In genomic region chr13:74669149-74669548, GRCh38 we compare ENCODE assay signal across 38 cellular contexts.
"Had no signal": no experiment of that assay in that cellular context is flagged by ENCODE, and none has a peak within 500 bp of the region (broad histone marks: within the 10 kb centered on the region; RNA-seq: fewer than 3 reads in every experiment).

No MANE protein-coding gene starts in this region.

- H3K9me3 ChIP-seq: MG63, SJSA1, SK-N-SH had no signal

- H3K9me3 Mint-ChIP-seq: activated B cell treated with CpG ODN at 0.5 μM for 24 hours; activated CD4-positive, alpha-beta memory T cell treated with anti-CD3 and anti-CD28 coated beads for 36 hours; activated naive CD4-positive, alpha-beta T cell treated with anti-CD3 and anti-CD28 coated beads for 36 hours; activated naive CD4-positive, alpha-beta T cell treated with anti-CD3 and anti-CD28 coated beads, Interleukin-2, amount 50 U/mL, for 72 hours; activated T-cell treated with anti-CD3 and anti-CD28 coated beads, Interleukin-2, amount 50 U/mL, for 4 hours; activated T-helper 1 cell treated with anti-CD3 and anti-CD28 coated beads, Interleukin-12 subunit alpha, Interleukin-12 subunit beta, Interleukin-2, Interleukin-4 antibody, amounts not matched to agents 30 ng/mL and 10 ng/mL and 1 ng/mL, durations not matched to agents 14 hours and 24 hours and 36 hours; T-helper 1 cell treated with Interleukin-12 subunit alpha and Interleukin-12 subunit beta and Interleukin-4 antibody, amounts not matched to agents 30 μg/mL and 1 μg/mL, for 36 hours; T-helper 2 cell treated with Interferon-gamma antibody and Interleukin-4, amounts not matched to agents 5 μg/mL and 100 μg/mL, for 36 hours had no signal

- H3K27me3 Mint-ChIP-seq: activated B cell treated with CpG ODN at 0.5 μM for 24 hours, brain had no signal

- ATAC-seq: activated naive CD4-positive, alpha-beta T cell treated with anti-CD3 and anti-CD28 coated beads, Interleukin-2, amount 50 U/mL, for 72 hours; activated T-cell treated with anti-CD3 and anti-CD28 coated beads, Interleukin-2, amount 50 U/mL, for 4 hours; Panc1 had no signal

- DNase-seq: activated B cell treated with CpG ODN at 0.5 μM for 24 hours; activated CD4-positive, alpha-beta memory T cell treated with anti-CD3 and anti-CD28 coated beads for 36 hours; activated CD4-positive, alpha-beta T cell treated with anti-CD3 and anti-CD28 coated beads for 4 hours; activated CD4-positive, alpha-beta T cell treated with anti-CD3 and anti-CD28 coated beads, Interleukin-2, amount 50 U/mL, for 1 hour; activated CD4-positive, CD25-positive, alpha-beta regulatory T cell treated with anti-CD3 and anti-CD28 coated beads, Interleukin-2, amount 50 U/mL, for 72 hours; activated CD8-positive, alpha-beta memory T cell treated with anti-CD3 and anti-CD28 coated beads, Interleukin-2, amount 50 U/mL, for 4 hours; activated gamma-delta T cell treated with Interleukin-2 at 50 U/mL for 16 hours; activated naive CD4-positive, alpha-beta T cell treated with anti-CD3 and anti-CD28 coated beads for 36 hours; activated T-cell treated with anti-CD3 and anti-CD28 coated beads for 4 hours; activated T-cell treated with anti-CD3 and anti-CD28 coated beads, Interleukin-2, amount 50 U/mL, for 4 hours; anterior cingulate cortex; caudate nucleus; Kasumi-1; KG1; MG63; MV-4-11; NCI-H1092; NCI-H1417; NCI-H146; NCI-H187; NCI-H2029 treated with DMSO at 0.1 percent for 48 hours; NCI-H2171 treated with DMSO at 0.1 percent for 48 hours; NCI-H2227 treated with DMSO at 0.1 percent for 48 hours; NCI-H446; NCI-H510A treated with DMSO at 0.1 percent for 48 hours; NCI-H526 treated with DMSO at 0.1 percent for 48 hours; NCI-H774; SHP77; SK-N-SH had no signal

- H3K27ac ChIP-seq: SJSA1 had no signal

- H3K4me3 Mint-ChIP-seq: activated B cell treated with CpG ODN at 0.5 μM for 24 hours; activated CD4-positive, alpha-beta memory T cell treated with anti-CD3 and anti-CD28 coated beads for 36 hours; activated naive CD4-positive, alpha-beta T cell treated with anti-CD3 and anti-CD28 coated beads for 36 hours; activated T-cell treated with anti-CD3 and anti-CD28 coated beads, Interleukin-2, amount 50 U/mL, for 4 hours; activated T-helper 1 cell treated with anti-CD3 and anti-CD28 coated beads, Interleukin-12 subunit alpha, Interleukin-12 subunit beta, Interleukin-2, Interleukin-4 antibody, amounts not matched to agents 30 ng/mL and 10 ng/mL and 1 ng/mL, durations not matched to agents 14 hours and 24 hours and 36 hours; brain; T-helper 1 cell treated with Interleukin-12 subunit alpha and Interleukin-12 subunit beta and Interleukin-4 antibody, amounts not matched to agents 30 μg/mL and 1 μg/mL, for 36 hours; T-helper 2 cell treated with Interferon-gamma antibody and Interleukin-4, amounts not matched to agents 5 μg/mL and 100 μg/mL, for 36 hours had no signal

- H3K9ac ChIP-seq: SK-N-SH had no signal

- H3K4me2 ChIP-seq: SK-N-SH had no signal

- H3K9me2 ChIP-seq: SK-N-SH had no signal

- H3K4me3 ChIP-seq: MG63, SJSA1 had no signal

- H3K4me1 Mint-ChIP-seq: activated B cell treated with CpG ODN at 0.5 μM for 24 hours had no signal

- H3K27me3 ChIP-seq: MG63, SJSA1 had no signal

- H3K27ac Mint-ChIP-seq: activated B cell treated with CpG ODN at 0.5 μM for 24 hours; activated CD4-positive, alpha-beta memory T cell treated with anti-CD3 and anti-CD28 coated beads for 36 hours; activated naive CD4-positive, alpha-beta T cell treated with anti-CD3 and anti-CD28 coated beads for 36 hours; activated naive CD4-positive, alpha-beta T cell treated with anti-CD3 and anti-CD28 coated beads, Interleukin-2, amount 50 U/mL, for 72 hours; activated T-helper 1 cell treated with anti-CD3 and anti-CD28 coated beads, Interleukin-12 subunit alpha, Interleukin-12 subunit beta, Interleukin-2, Interleukin-4 antibody, amounts not matched to agents 30 ng/mL and 10 ng/mL and 1 ng/mL, durations not matched to agents 14 hours and 24 hours and 36 hours; brain; T-helper 1 cell treated with Interleukin-12 subunit alpha and Interleukin-12 subunit beta and Interleukin-4 antibody, amounts not matched to agents 30 μg/mL and 1 μg/mL, for 36 hours; T-helper 2 cell treated with Interferon-gamma antibody and Interleukin-4, amounts not matched to agents 5 μg/mL and 100 μg/mL, for 36 hours had no signal

- H3K36me3 Mint-ChIP-seq: activated CD4-positive, alpha-beta memory T cell treated with anti-CD3 and anti-CD28 coated beads for 36 hours; activated naive CD4-positive, alpha-beta T cell treated with anti-CD3 and anti-CD28 coated beads, Interleukin-2, amount 50 U/mL, for 72 hours; brain had no signal

- FAIRE-seq: bronchial epithelial cell, TTC549 had no signal

- H3K4me1 ChIP-seq: SJSA1 had no signal

- H3K36me3 ChIP-seq: MG63, SJSA1 had no signal
